ENCODE assay signal across 1 cellular context in the genomic region with DNA sequence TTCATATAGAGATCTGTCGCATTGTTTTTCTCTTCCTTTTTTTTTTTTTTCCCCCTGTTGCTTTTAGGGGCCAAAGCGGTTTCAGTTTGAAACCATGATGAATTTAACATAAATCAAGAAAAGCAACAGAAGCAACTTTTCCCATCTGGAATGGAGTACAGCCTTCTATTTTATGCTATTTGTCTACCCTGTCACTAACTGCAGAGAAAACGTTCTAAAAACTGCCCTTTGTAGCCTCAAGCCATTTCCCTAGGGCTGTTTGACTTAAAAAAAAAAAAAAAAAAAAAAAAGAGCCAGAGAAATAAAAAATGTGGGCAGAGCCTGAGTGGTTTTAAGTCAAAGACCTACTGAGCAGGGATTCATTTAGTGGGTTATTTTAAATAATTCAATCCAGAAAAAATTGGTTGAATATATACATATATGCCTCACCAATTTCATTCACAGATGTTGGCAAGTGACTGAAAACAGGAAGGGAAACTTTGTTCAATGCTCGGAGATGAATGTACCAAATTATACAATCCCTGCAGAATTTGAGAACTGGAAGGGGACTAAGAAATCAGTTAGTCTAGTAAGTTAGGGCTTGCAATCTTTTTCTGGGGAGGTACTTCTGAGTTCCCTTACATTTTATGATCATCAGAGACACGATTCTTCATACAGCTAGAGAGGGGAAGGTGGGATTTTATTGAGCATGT.
TF ChIP-seq lines count a peak whose summit lies in the region.

No MANE protein-coding gene starts in this region.

TF ChIP-seq in GM23338, 12 proteins besides CTCF, POLR2A, EP300 and RAD21 (continued from another document):
- TF ChIP-seq ZNF462 (CRISPR knock-in tag; IDR thresholded peaks at IDR 0.05): no peak
- no peak for TF ChIP-seq JUNB (IDR thresholded peaks at IDR 0.05; ENCODE audit: unreplicated experiment)
- no peak for TF ChIP-seq REST (IDR thresholded peaks at IDR 0.05; ENCODE audit: unreplicated experiment)
- no peak for TF ChIP-seq POLR2AphosphoS5 (IDR thresholded peaks at IDR 0.05; ENCODE audit: low read depth)
- no peak for TF ChIP-seq EZH2 (IDR thresholded peaks at IDR 0.05; ENCODE audit: low read depth, unreplicated experiment)
- TF ChIP-seq, protein P1, sequence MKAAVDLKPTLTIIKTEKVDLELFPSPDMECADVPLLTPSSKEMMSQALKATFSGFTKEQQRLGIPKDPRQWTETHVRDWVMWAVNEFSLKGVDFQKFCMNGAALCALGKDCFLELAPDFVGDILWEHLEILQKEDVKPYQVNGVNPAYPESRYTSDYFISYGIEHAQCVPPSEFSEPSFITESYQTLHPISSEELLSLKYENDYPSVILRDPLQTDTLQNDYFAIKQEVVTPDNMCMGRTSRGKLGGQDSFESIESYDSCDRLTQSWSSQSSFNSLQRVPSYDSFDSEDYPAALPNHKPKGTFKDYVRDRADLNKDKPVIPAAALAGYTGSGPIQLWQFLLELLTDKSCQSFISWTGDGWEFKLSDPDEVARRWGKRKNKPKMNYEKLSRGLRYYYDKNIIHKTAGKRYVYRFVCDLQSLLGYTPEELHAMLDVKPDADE (IDR thresholded peaks at IDR 0.05): no peak
- no peak for TF ChIP-seq ZNF331 (CRISPR knock-in tag; IDR thresholded peaks at IDR 0.05; ENCODE audit: low read depth)
- no peak for TF ChIP-seq ZNF114 (CRISPR knock-in tag; IDR thresholded peaks at IDR 0.05)
- no peak for TF ChIP-seq EZH2phosphoT487 (IDR thresholded peaks at IDR 0.05; ENCODE audit: unreplicated experiment)
- no peak for TF ChIP-seq NANOG (IDR thresholded peaks at IDR 0.05; ENCODE audit: borderline replicate concordance)
- no peak for TF ChIP-seq STAT1 (IDR thresholded peaks at IDR 0.05; ENCODE audit: unreplicated experiment)
